2 cellular contexts compared by ENCODE assay signal in the genomic region with DNA sequence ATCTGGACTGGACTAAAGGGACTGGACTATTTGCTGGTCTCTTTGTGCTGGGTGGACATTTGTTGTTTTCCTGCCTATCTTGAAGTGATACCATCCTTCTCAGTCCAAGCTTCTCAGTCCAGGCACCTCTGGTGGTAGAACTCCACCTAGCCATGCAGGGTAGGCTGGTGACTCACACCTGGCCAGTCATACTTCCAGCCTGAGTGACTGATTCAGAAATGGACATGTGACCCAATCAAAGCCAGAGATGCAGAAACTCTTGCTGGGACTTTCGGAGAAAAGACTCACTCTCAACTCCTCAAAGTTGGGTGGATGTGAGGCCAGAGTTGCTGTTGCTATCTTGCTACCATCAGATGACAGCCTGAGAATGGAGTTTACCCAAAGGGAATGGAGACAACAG.
TF ChIP-seq lines count a peak whose summit lies in the region.

No MANE protein-coding gene starts in this region.

TF ChIP-seq in IMR-90, 13 proteins besides CTCF, POLR2A, EP300 and RAD21:
- TF ChIP-seq, protein P1, sequence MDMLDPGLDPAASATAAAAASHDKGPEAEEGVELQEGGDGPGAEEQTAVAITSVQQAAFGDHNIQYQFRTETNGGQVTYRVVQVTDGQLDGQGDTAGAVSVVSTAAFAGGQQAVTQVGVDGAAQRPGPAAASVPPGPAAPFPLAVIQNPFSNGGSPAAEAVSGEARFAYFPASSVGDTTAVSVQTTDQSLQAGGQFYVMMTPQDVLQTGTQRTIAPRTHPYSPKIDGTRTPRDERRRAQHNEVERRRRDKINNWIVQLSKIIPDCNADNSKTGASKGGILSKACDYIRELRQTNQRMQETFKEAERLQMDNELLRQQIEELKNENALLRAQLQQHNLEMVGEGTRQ (IDR thresholded peaks at IDR 0.05; ENCODE audit: low read depth, low read length) = peak; percentile 76
- TF ChIP-seq CHD1 (IDR thresholded peaks at IDR 0.05; ENCODE audit: low read depth, low read length) = no peak
- TF ChIP-seq RFX5 (IDR thresholded peaks at IDR 0.05; ENCODE audit: low read depth, low read length) = no peak
TF ChIP-seq in IMR-90: peak in this region for 1.

TF ChIP-seq in K562, 482 proteins besides CTCF, POLR2A, EP300 and RAD21:
- TF ChIP-seq, protein P2, sequence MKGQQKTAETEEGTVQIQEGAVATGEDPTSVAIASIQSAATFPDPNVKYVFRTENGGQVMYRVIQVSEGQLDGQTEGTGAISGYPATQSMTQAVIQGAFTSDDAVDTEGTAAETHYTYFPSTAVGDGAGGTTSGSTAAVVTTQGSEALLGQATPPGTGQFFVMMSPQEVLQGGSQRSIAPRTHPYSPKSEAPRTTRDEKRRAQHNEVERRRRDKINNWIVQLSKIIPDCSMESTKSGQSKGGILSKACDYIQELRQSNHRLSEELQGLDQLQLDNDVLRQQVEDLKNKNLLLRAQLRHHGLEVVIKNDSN (CRISPR knock-in tag; IDR thresholded peaks at IDR 0.05) = 0 out of 2 replicates have a peak, but pooled peaks have one; percentile 35
- TF ChIP-seq ATF3 (IDR thresholded peaks at IDR 0.05) (peak; percentile 33; the same call in 1 of the 2 replicates), ATF3 (CRISPR knock-in tag; conservative IDR thresholded peaks at IDR 0.05) (no peak), FOSL1 (tag; conservative IDR thresholded peaks at IDR 0.05) (peak; percentile 60), ZNF277 (CRISPR knock-in tag; IDR thresholded peaks at IDR 0.05; ENCODE audit: borderline replicate concordance) (no peak)
- TF ChIP-seq, protein P1 (CRISPR knock-in tag; IDR thresholded peaks at IDR 0.05) = peak; percentile 15; the same call in 1 of the 2 replicates
- TF ChIP-seq, protein P3, sequence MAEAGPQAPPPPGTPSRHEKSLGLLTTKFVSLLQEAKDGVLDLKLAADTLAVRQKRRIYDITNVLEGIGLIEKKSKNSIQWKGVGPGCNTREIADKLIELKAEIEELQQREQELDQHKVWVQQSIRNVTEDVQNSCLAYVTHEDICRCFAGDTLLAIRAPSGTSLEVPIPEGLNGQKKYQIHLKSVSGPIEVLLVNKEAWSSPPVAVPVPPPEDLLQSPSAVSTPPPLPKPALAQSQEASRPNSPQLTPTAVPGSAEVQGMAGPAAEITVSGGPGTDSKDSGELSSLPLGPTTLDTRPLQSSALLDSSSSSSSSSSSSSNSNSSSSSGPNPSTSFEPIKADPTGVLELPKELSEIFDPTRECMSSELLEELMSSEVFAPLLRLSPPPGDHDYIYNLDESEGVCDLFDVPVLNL (CRISPR knock-in tag; IDR thresholded peaks at IDR 0.05; ENCODE audit: low read depth) = no peak
